Comparison of ENCODE assay signal across 12 cellular contexts in genomic region chr22:42928969-42929837, GRCh38.
DNase-seq lines count a peak whose midpoint lies in the region; ATAC-seq and TF ChIP-seq lines count a peak whose summit lies in the region.
"Had no signal": no experiment of that assay in that cellular context is flagged by ENCODE, and none has a peak within 500 bp of the region (broad histone marks: within the 10 kb centered on the region; RNA-seq: fewer than 3 reads in every experiment).

No MANE protein-coding gene starts in this region.

- no peak for TF ChIP-seq POLR2A in prostate gland (IDR thresholded peaks at IDR 0.05)

- H3K36me3 ChIP-seq in heart right ventricle: no peaks in the 10 kb centered on the region
- no peaks in the 10 kb centered on the region for H3K36me3 ChIP-seq in prostate gland

- H3K4me3 ChIP-seq in heart right ventricle: no peak overlapping the region
- H3K4me3 ChIP-seq in prostate gland: no peak overlapping the region
- H3K4me3 ChIP-seq: PC-9 had no signal

- CTCF ChIA-PET in activated B cell treated with CpG ODN at 0.5 μM for 24 hours (lab: Charles Lee): interaction anchor here (1.8 kb wide), 1 partner anchor 84 kb away, joined by 4 read pairs; no protein-coding TSS in a partner anchor

- WGBS in heart right ventricle, 2 donors: 66 to 69% methylated on average over 14 of the region's 14 CpGs
- WGBS in prostate gland: 57% methylated on average over 14 of the region's 14 CpGs

- POLR2A ChIA-PET in activated B cell treated with CpG ODN at 0.5 μM for 24 hours (lab: Charles Lee): interaction anchor here (1.4 to 2.8 kb wide), 2 partner anchors 9 to 86 kb away, joined by 4 to 18 read pairs; partner anchors contain the start of gene PACSIN2

- H3K27me3 ChIP-seq in heart right ventricle (no peaks in the 10 kb centered on the region), prostate gland (replicated peaks; ENCODE audit: insufficient read depth) (no peaks in the 10 kb centered on the region)

- peaks cover 1% of the 10 kb centered on the region for H3K36me3 Mint-ChIP-seq in activated B cell treated with CpG ODN at 0.5 μM for 24 hours (ENCODE audit: low read depth)

- H3K27me3 Mint-ChIP-seq in activated B cell treated with CpG ODN at 0.5 μM for 24 hours: no peaks in the 10 kb centered on the region
- H3K27me3 Mint-ChIP-seq: CD4-positive, alpha-beta memory T cell had no signal

- H3K9me3 ChIP-seq in heart right ventricle (no peaks in the 10 kb centered on the region), prostate gland (no peaks in the 10 kb centered on the region)

- peak; percentile 94 for DNase-seq in CD1c-positive myeloid dendritic cell (ENCODE audit: extremely low spot score)
- no peak for DNase-seq in activated B cell treated with CpG ODN at 0.5 μM for 24 hours
- no peak for DNase-seq in heart right ventricle
- DNase-seq in prostate gland (ENCODE audit: low spot score): no peak
- DNase-seq in NCI-H2171 (lab: John Stamatoyannopoulos, UW): no peak
- no peak for DNase-seq in SKM-1 (lab: John Stamatoyannopoulos, UW; ENCODE audit: unreplicated experiment)
- no peak for DNase-seq in activated naive CD4-positive, alpha-beta T cell treated with Interleukin-2 at 50 U/mL for 16 hours
- DNase-seq: CD4-positive, alpha-beta memory T cell; effector memory CD4-positive, alpha-beta T cell; KBM-7; PC-9 had no signal

- H3K4me3 Mint-ChIP-seq in activated B cell treated with CpG ODN at 0.5 μM for 24 hours: peak overlapping the region; percentile 61
- H3K4me3 Mint-ChIP-seq: CD4-positive, alpha-beta memory T cell had no signal

- TF ChIP-seq CTCF in activated B cell treated with CpG ODN at 0.5 μM for 24 hours (IDR thresholded peaks at IDR 0.05): no peak
- no peak for TF ChIP-seq CTCF in heart right ventricle (IDR thresholded peaks at IDR 0.05)
- TF ChIP-seq CTCF in prostate gland (IDR thresholded peaks at IDR 0.05): no peak

- peak overlapping the region; percentile 98 for H3K27ac Mint-ChIP-seq in activated B cell treated with CpG ODN at 0.5 μM for 24 hours

- intact Hi-C loops in activated B cell treated with CpG ODN at 0.5 μM for 24 hours (cut with micrococcal nuclease): no loop called here
- intact Hi-C loops in heart right ventricle (cut with DNase I): loop anchor here in 1 of 10 donors (5.0 kb wide), 1 partner anchor 33 kb away; no protein-coding TSS in a partner anchor
- intact Hi-C loops in prostate gland (cut with DNase I): loop anchor here (1.0 kb wide), 1 partner anchor 38 kb away; no protein-coding TSS in a partner anchor

- H3K4me1 Mint-ChIP-seq in activated B cell treated with CpG ODN at 0.5 μM for 24 hours: peaks cover 86% of the 10 kb centered on the region

- ATAC-seq in activated B cell treated with CpG ODN at 0.5 μM for 24 hours (ENCODE audit: low read depth) (no peak), heart right ventricle (peak in 1 of 8 donors; percentile 57), GM21825 (IDR thresholded peaks at IDR 0.05; ENCODE audit: unreplicated experiment) (no peak)

- H3K27ac ChIP-seq in heart right ventricle (peak overlapping the region in 9 of 10 donors; percentile 80 to 91 (median 86)), prostate gland (peak overlapping the region; percentile 82 to 93)
- H3K27ac ChIP-seq: PC-9 had no signal

- no peaks in the 10 kb centered on the region for H3K9me3 Mint-ChIP-seq in activated B cell treated with CpG ODN at 0.5 μM for 24 hours
- H3K9me3 Mint-ChIP-seq: CD4-positive, alpha-beta memory T cell had no signal

- H3K4me1 ChIP-seq in heart right ventricle: peaks cover 43 to 98% (median 88%) of the 10 kb centered on the region in 9 donors
- H3K4me1 ChIP-seq in prostate gland (replicated peaks): peaks cover 50% of the 10 kb centered on the region
